In genomic region chr2:219175928-219176817, GRCh38 we compare ENCODE assay signal across 8 cellular contexts. TPM values are rescaled to one million over a fixed set of nuclear protein-coding genes. Genes with fewer than 3 reads are reported as not detected.
DNase-seq lines count a peak whose midpoint lies in the region; ATAC-seq and TF ChIP-seq lines count a peak whose summit lies in the region.

No MANE protein-coding gene starts in this region.

- 2 to 4% (median 2%) methylated on average over 34 to 45 of the region's 45 CpGs for WGBS in adipose tissue, 3 donors

- peak; percentile 22 for ATAC-seq in HG02885 (IDR thresholded peaks at IDR 0.05; ENCODE audit: poor library complexity, unreplicated experiment)
- ATAC-seq in left cardiac atrium = peak; percentile 38 to 40

- intact Hi-C loops in left cardiac atrium (cut with DNase I) (loop anchor here (5.0 kb wide), 1 partner anchor 41 kb away; the partner anchor contains the start of gene ABCB6 (in 2 of the 2)), posterior vena cava (cut with DNase I) (loop anchor here in 1 of 2 donors (5.0 kb wide), 1 partner anchor 41 kb away; the partner anchor contains the start of gene ABCB6)

- peak; percentile 23 for TF ChIP-seq POLR2A in GM15510 (IDR thresholded peaks at IDR 0.05; ENCODE audit: borderline replicate concordance, extremely low read depth, insufficient read length)

- DNase-seq in 8988T = peak; percentile 41
- peak; percentile 23 for DNase-seq in NOMO-1 treated with DMSO at 0.1 percent for 48 hours (lab: John Stamatoyannopoulos, UW; ENCODE audit: unreplicated experiment)
- peak; percentile 49 for DNase-seq in left cardiac atrium
- peak; percentile 87 for DNase-seq in posterior vena cava (ENCODE audit: low spot score)
- no peak for DNase-seq in NCI-H2029 treated with DMSO at 0.1 percent for 48 hours (lab: John Stamatoyannopoulos, UW)

- peak overlapping the region; percentile 94 for H3K27ac ChIP-seq in adipose tissue (ENCODE audit: low read depth, low read length)

RNA-seq across cellular contexts. Expression of gene CNPPD1, which starts 0.6 kb away (rescaled TPM):
- 10 to 100 TPM; 33.4 to 58.3 (median 48.4) TPM for polyA plus RNA-seq in adipose tissue
- 10 to 100 TPM; 46.9 to 56.9 TPM for total RNA-seq in left cardiac atrium
- total RNA-seq in posterior vena cava = 10 to 100 TPM; 46.7 to 49.2 TPM

RNA-seq across cellular contexts. Expression of gene RETREG2, which starts 1.9 kb away (rescaled TPM):
- polyA plus RNA-seq in adipose tissue = 10 to 100 TPM; 34.3 to 44.2 (median 40.2) TPM
- 10 to 100 TPM; 43.4 to 46.0 TPM for total RNA-seq in left cardiac atrium
- 10 to 100 TPM; 54.4 to 56.8 TPM for total RNA-seq in posterior vena cava

RNA-seq across cellular contexts. Expression of gene SLC23A3, which starts 6.3 kb away (rescaled TPM):
- polyA plus RNA-seq in adipose tissue = 1 to 10 TPM in 1 of 3 donors, under 1 TPM in 2; 0.48 to 2.0 (median 0.64) TPM
- total RNA-seq in left cardiac atrium (under 1 TPM; 0.47 to 0.50 TPM), posterior vena cava (1 to 10 TPM in 1 of 2 donors, under 1 TPM in 1; 0.71 to 2.1 TPM)

RNA-seq across cellular contexts. Expression of gene NHEJ1, which starts 15.6 kb away (rescaled TPM):
- polyA plus RNA-seq in adipose tissue = 10 to 100 TPM in 1 of 3 donors, 1 to 10 TPM in 2; 8.8 to 12.8 (median 9.4) TPM
- 1 to 10 TPM; 4.7 to 6.9 TPM for total RNA-seq in left cardiac atrium
- 10 to 100 TPM in 1 of 2 donors, 1 to 10 TPM in 1; 8.9 to 11.6 TPM for total RNA-seq in posterior vena cava

RNA-seq across cellular contexts. Expression of gene ZFAND2B, which starts 30.4 kb away (rescaled TPM):
- 10 to 100 TPM; 26.0 to 38.9 (median 27.3) TPM for polyA plus RNA-seq in adipose tissue
- total RNA-seq in left cardiac atrium (10 to 100 TPM; 21.2 to 26.5 TPM), posterior vena cava (10 to 100 TPM; 33.8 to 34.7 TPM)
